In the genomic region with DNA sequence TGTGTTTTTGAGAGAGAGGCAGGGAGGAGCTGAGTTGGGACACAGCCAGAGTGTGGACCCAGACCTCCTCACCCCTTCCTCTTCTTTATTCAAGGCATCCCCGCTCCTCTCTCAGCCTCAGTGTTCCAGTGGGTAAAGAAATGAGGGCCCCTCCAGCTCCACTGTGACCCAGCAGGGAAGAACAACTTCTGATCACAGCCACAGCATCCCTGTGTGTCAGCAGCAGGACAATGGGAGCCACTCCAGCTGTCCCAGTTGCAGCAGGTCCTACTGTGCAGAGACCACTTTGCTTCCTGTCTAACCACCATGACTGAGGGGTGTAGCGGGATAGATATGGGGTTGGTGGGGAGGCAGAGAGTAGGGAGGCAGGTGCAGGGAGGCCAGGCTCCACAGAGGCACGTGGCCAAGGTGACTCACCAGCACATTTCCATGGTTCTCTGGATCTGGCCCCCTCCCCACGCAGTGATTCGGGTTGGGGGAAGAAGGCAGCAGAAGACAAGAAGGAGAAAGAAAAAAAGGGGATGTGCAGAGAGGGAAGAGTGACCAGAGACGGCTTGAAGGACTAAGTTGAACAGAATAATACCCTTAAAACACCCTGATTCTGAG, we compare ENCODE assay signal across 12 cellular contexts. TPM values are rescaled to one million over a fixed set of nuclear protein-coding genes. Genes with fewer than 3 reads are reported as not detected.
DNase-seq lines count a peak whose midpoint lies in the region; ATAC-seq and TF ChIP-seq lines count a peak whose summit lies in the region.
"Had no signal": no experiment of that assay in that cellular context is flagged by ENCODE, and none has a peak within 500 bp of the region (broad histone marks: within the 10 kb centered on the region; RNA-seq: fewer than 3 reads in every experiment).

No MANE protein-coding gene starts in this region.

- no peak for TF ChIP-seq CTCF in gastroesophageal sphincter (IDR thresholded peaks at IDR 0.05)
- TF ChIP-seq CTCF in upper lobe of right lung (IDR thresholded peaks at IDR 0.05): no peak

- ATAC-seq in gastroesophageal sphincter (peak; percentile 43), upper lobe of right lung (peak; percentile 5)
- ATAC-seq: left colon had no signal

- H3K9me3 ChIP-seq in gastroesophageal sphincter (peaks cover 0 to 26% (median 0%) of the 10 kb centered on the region in 3 donors), upper lobe of right lung (no peaks in the 10 kb centered on the region)

- H3K27ac ChIP-seq in gastroesophageal sphincter (no peak overlapping the region), upper lobe of right lung (peak overlapping the region; percentile 3)
- H3K27ac ChIP-seq: SK-N-MC had no signal

- H3K27me3 ChIP-seq in gastroesophageal sphincter (peaks cover 16% of the 10 kb centered on the region), upper lobe of right lung (no peaks in the 10 kb centered on the region)

- intact Hi-C loops in upper lobe of right lung (cut with DNase I): no loop called here

- DNase-seq in activated naive CD4-positive, alpha-beta T cell treated with Interleukin-2 at 50 U/mL for 16 hours: peak; percentile 53
- no peak for DNase-seq in activated naive CD4-positive, alpha-beta T cell (lab: John Stamatoyannopoulos, UW)
- peak; percentile 47 for DNase-seq in activated CD4-positive, alpha-beta T cell treated with anti-CD3 and anti-CD28 coated beads, Interleukin-2, amount 50 U/mL, for 1 hour
- DNase-seq in upper lobe of right lung (no peak), NCI-H1417 (lab: John Stamatoyannopoulos, UW) (no peak), NOMO-1 treated with DMSO at 0.1 percent for 48 hours (lab: John Stamatoyannopoulos, UW; ENCODE audit: unreplicated experiment) (no peak), 8988T (no peak)
- DNase-seq: HFFc6, NCI-H748 treated with DMSO at 0.1 percent for 48 hours had no signal

- H3K36me3 ChIP-seq in gastroesophageal sphincter: no peaks in the 10 kb centered on the region
- no peaks in the 10 kb centered on the region for H3K36me3 ChIP-seq in upper lobe of right lung

- 69 to 70% methylated on average over 2 to 5 of the region's 6 CpGs for WGBS in gastroesophageal sphincter (ENCODE audit: low coverage in 1 of 2), 2 donors

- H3K4me1 ChIP-seq in gastroesophageal sphincter: no peaks in the 10 kb centered on the region
- no peaks in the 10 kb centered on the region for H3K4me1 ChIP-seq in upper lobe of right lung

- no peak for TF ChIP-seq EP300 in gastroesophageal sphincter (IDR thresholded peaks at IDR 0.05)

- no peak for TF ChIP-seq POLR2A in gastroesophageal sphincter (IDR thresholded peaks at IDR 0.05)

- no peak overlapping the region for H3K4me3 ChIP-seq in gastroesophageal sphincter
- H3K4me3 ChIP-seq in upper lobe of right lung: no peak overlapping the region
- H3K4me3 ChIP-seq: SK-N-MC had no signal

RNA-seq across cellular contexts. Expression of gene PIK3R5, which starts 24.5 kb away (rescaled TPM):
- total RNA-seq in gastroesophageal sphincter (10 to 100 TPM in 3 of 4 donors, 1 to 10 TPM in 1; 8.9 to 13.1 (median 11.9) TPM), upper lobe of right lung (37.7 TPM)
- total RNA-seq: HFFc6 had no signal

Comparison
In these comparisons a context has a peak if more than half of its experiments do, and no peak if none do; other contexts are left out.
1. DNase-seq: peak in activated naive CD4-positive, alpha-beta T cell treated with Interleukin-2 at 50 U/mL for 16 hours (single experiment) and activated CD4-positive, alpha-beta T cell treated with anti-CD3 and anti-CD28 coated beads, Interleukin-2, amount 50 U/mL, for 1 hour (single experiment); none in activated naive CD4-positive, alpha-beta T cell (0 of 4), upper lobe of right lung (single experiment), NCI-H1417 (0 of 3), NOMO-1 treated with DMSO at 0.1 percent for 48 hours (single experiment) and 8988T (single experiment).